ENCODE assay signal across 22 cellular contexts in the genomic region with DNA sequence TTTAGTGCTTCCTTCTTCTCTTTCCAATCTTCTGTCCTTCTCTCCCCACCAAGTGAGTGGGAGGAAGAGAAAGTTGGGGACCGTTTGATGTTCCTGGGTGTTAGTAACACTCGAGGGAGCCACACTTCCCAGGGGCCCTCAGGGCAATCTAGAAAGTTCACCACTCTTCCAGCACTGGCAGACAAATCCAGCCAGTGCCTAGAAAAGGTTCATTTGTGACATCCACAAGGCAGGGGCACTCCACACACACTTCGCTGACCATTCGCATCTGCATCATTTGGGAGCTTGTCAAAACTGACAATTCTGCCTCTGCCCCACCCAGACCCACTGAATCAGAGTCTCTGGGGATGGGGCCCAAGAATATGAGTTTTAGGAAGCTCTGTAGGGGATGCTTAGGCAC.
"Had no signal": no experiment of that assay in that cellular context is flagged by ENCODE, and none has a peak within 500 bp of the region (broad histone marks: within the 10 kb centered on the region; RNA-seq: fewer than 3 reads in every experiment).

No MANE protein-coding gene starts in this region.

- H3K36me3 Mint-ChIP-seq: activated naive CD8-positive, alpha-beta T cell treated with anti-CD3 and anti-CD28 coated beads for 36 hours; naive thymus-derived CD8-positive, alpha-beta T cell had no signal

- DNase-seq: activated B cell treated with CpG ODN at 0.5 μM for 24 hours; activated CD4-positive, alpha-beta T cell treated with anti-CD3 and anti-CD28 coated beads for 36 hours; activated CD4-positive, alpha-beta T cell treated with anti-CD3 and anti-CD28 coated beads, Interleukin-2, amount 50 U/mL, for 4 hours; activated naive CD4-positive, alpha-beta T cell treated with Interleukin-2 at 50 U/mL for 16 hours; activated naive CD8-positive, alpha-beta T cell treated with anti-CD3 and anti-CD28 coated beads for 36 hours; activated T-cell treated with anti-CD3 and anti-CD28 coated beads, Interleukin-2, amount 50 U/mL, for 48 hours; cerebellar nuclear complex; cortex of kidney; mammary epithelial cell; naive thymus-derived CD8-positive, alpha-beta T cell; ovary; psoas muscle; right lobe of liver; stimulated activated CD4-positive, alpha-beta T cell treated with anti-CD3 and anti-CD28 coated beads, Interleukin-15, amount 100 ng/mL, for 24 hours; T1000; upper lobe of left lung had no signal

- H3K9me3 ChIP-seq: gastroesophageal sphincter, ovary, psoas muscle, right lobe of liver, upper lobe of left lung had no signal

- H3K27ac Mint-ChIP-seq: activated B cell treated with CpG ODN at 0.5 μM for 24 hours; activated CD4-positive, alpha-beta T cell treated with anti-CD3 and anti-CD28 coated beads for 36 hours; activated naive CD8-positive, alpha-beta T cell treated with anti-CD3 and anti-CD28 coated beads for 36 hours; endodermal cell; mesothelial cell of epicardium; naive thymus-derived CD8-positive, alpha-beta T cell; stimulated activated memory B cell treated with anti-CD40 and anti-IgM and Interleukin-4, amounts not matched to agents 10 μg/mL and 1 μg/mL and 100 μg/mL, for 72 hours; T-helper 1 cell treated with Interleukin-12 subunit alpha and Interleukin-12 subunit beta and Interleukin-4 antibody, amounts not matched to agents 30 μg/mL and 1 μg/mL, for 36 hours had no signal

- H3K36me3 ChIP-seq: gastroesophageal sphincter, ovary, right lobe of liver, upper lobe of left lung had no signal

- ATAC-seq: activated CD4-positive, alpha-beta T cell treated with anti-CD3 and anti-CD28 coated beads for 36 hours; gastroesophageal sphincter; naive thymus-derived CD8-positive, alpha-beta T cell; psoas muscle; right lobe of liver; stimulated activated memory B cell treated with anti-CD40 and anti-IgM and Interleukin-4, amounts not matched to agents 10 μg/mL and 1 μg/mL and 100 μg/mL, for 72 hours had no signal

- H3K4me1 Mint-ChIP-seq: activated CD4-positive, alpha-beta T cell treated with anti-CD3 and anti-CD28 coated beads for 36 hours; activated naive CD8-positive, alpha-beta T cell treated with anti-CD3 and anti-CD28 coated beads for 36 hours; endodermal cell had no signal

- H3K27me3 ChIP-seq: gastroesophageal sphincter, ovary, right lobe of liver, upper lobe of left lung had no signal

- H3K27ac ChIP-seq: ovary, psoas muscle, right lobe of liver, upper lobe of left lung had no signal

- H3K27me3 Mint-ChIP-seq: activated B cell treated with CpG ODN at 0.5 μM for 24 hours; activated CD4-positive, alpha-beta T cell treated with anti-CD3 and anti-CD28 coated beads for 36 hours; activated naive CD8-positive, alpha-beta T cell treated with anti-CD3 and anti-CD28 coated beads for 36 hours; naive thymus-derived CD8-positive, alpha-beta T cell; stimulated activated memory B cell treated with anti-CD40 and anti-IgM and Interleukin-4, amounts not matched to agents 10 μg/mL and 1 μg/mL and 100 μg/mL, for 72 hours had no signal

- H3K4me3 Mint-ChIP-seq: activated B cell treated with CpG ODN at 0.5 μM for 24 hours; activated CD4-positive, alpha-beta T cell treated with anti-CD3 and anti-CD28 coated beads for 36 hours; activated naive CD8-positive, alpha-beta T cell treated with anti-CD3 and anti-CD28 coated beads for 36 hours; endodermal cell; mesothelial cell of epicardium; naive thymus-derived CD8-positive, alpha-beta T cell; stimulated activated memory B cell treated with anti-CD40 and anti-IgM and Interleukin-4, amounts not matched to agents 10 μg/mL and 1 μg/mL and 100 μg/mL, for 72 hours; T-helper 1 cell treated with Interleukin-12 subunit alpha and Interleukin-12 subunit beta and Interleukin-4 antibody, amounts not matched to agents 30 μg/mL and 1 μg/mL, for 36 hours had no signal

- H3K4me3 ChIP-seq: gastroesophageal sphincter, ovary, psoas muscle, right lobe of liver, skin epidermis, upper lobe of left lung had no signal
